Comparison of ENCODE assay signal across 11 cellular contexts in the genomic region with DNA sequence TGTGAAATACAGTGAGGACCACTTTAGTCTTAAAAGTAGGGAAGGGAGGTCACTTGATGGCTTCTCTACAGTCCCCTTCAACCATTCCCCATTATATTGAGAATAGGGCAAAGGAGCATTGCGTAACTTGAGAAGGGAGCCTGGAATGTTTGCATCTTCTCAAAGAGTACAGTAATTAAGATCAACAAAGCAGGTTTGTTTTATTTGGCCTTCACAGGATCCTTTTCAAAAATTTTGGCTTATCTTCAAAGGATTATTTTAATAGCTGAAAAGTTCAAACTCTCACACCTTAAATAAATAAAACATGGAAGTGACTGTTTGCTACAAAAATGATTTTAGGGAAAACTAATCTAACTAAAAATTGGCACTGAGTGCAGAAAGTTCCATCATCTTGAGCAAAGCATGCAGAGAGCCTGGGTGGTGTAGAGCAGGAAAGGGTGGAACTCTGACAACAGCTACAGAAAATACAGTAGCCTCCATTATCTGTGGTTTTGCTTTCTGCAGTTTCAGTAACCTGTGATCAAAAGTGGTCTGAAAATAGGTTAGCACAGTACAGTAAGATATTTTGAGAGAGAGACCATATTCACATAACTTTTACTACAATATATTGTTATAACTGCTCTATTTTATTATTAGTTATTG.
DNase-seq lines count a peak whose midpoint lies in the region; ATAC-seq, FAIRE-seq and TF ChIP-seq lines count a peak whose summit lies in the region.
"Had no signal": no experiment of that assay in that cellular context is flagged by ENCODE, and none has a peak within 500 bp of the region (broad histone marks: within the 10 kb centered on the region; RNA-seq: fewer than 3 reads in every experiment).

No MANE protein-coding gene starts in this region.

- peak; percentile 67 for ATAC-seq in GM19023 (IDR thresholded peaks at IDR 0.05; ENCODE audit: unreplicated experiment)
- ATAC-seq in HG03060 (IDR thresholded peaks at IDR 0.05; ENCODE audit: low read depth, unreplicated experiment) = peak; percentile 78
- ATAC-seq in stimulated activated memory B cell treated with anti-CD40 and anti-IgM and Interleukin-4, amounts not matched to agents 10 μg/mL and 1 μg/mL and 100 μg/mL, for 72 hours = no peak
- ATAC-seq: CD8-positive, alpha-beta T cell had no signal

- no peaks in the 10 kb centered on the region for H3K4me1 Mint-ChIP-seq in stimulated activated memory B cell treated with anti-CD40 and anti-IgM and Interleukin-4, amounts not matched to agents 10 μg/mL and 1 μg/mL and 100 μg/mL, for 72 hours

- no peak overlapping the region for H3K27ac Mint-ChIP-seq in stimulated activated memory B cell treated with anti-CD40 and anti-IgM and Interleukin-4, amounts not matched to agents 10 μg/mL and 1 μg/mL and 100 μg/mL, for 72 hours
- H3K27ac Mint-ChIP-seq: CD8-positive, alpha-beta T cell; HFFc6 had no signal

- peak overlapping the region; percentile 26 for H3K27ac ChIP-seq in 22Rv1

- FAIRE-seq in urothelium cell line (lab: Jason Lieb, UNC) = no peak

- H3K9me3 Mint-ChIP-seq in stimulated activated memory B cell treated with anti-CD40 and anti-IgM and Interleukin-4, amounts not matched to agents 10 μg/mL and 1 μg/mL and 100 μg/mL, for 72 hours = no peaks in the 10 kb centered on the region
- H3K9me3 Mint-ChIP-seq: CD8-positive, alpha-beta T cell; HFFc6 had no signal

- DNase-seq in amniotic epithelial cell (ENCODE audit: low read depth) (peak; percentile 2), germinal center (ENCODE audit: low spot score) (no peak), urothelium cell line (ENCODE audit: low spot score) (no peak)
- no peak for DNase-seq in activated naive CD4-positive, alpha-beta T cell treated with Interleukin-2 at 50 U/mL for 16 hours
- DNase-seq: CD8-positive, alpha-beta T cell; HFFc6; NCI-H774 had no signal

- TF ChIP-seq CTCF in 22Rv1 (IDR thresholded peaks at IDR 0.05) = no peak

- H3K4me3 Mint-ChIP-seq in stimulated activated memory B cell treated with anti-CD40 and anti-IgM and Interleukin-4, amounts not matched to agents 10 μg/mL and 1 μg/mL and 100 μg/mL, for 72 hours = no peak overlapping the region
- H3K4me3 Mint-ChIP-seq: CD8-positive, alpha-beta T cell; HFFc6 had no signal

- no peaks in the 10 kb centered on the region for H3K36me3 Mint-ChIP-seq in stimulated activated memory B cell treated with anti-CD40 and anti-IgM and Interleukin-4, amounts not matched to agents 10 μg/mL and 1 μg/mL and 100 μg/mL, for 72 hours
- H3K36me3 Mint-ChIP-seq: CD8-positive, alpha-beta T cell had no signal

- H3K27me3 Mint-ChIP-seq in stimulated activated memory B cell treated with anti-CD40 and anti-IgM and Interleukin-4, amounts not matched to agents 10 μg/mL and 1 μg/mL and 100 μg/mL, for 72 hours = peaks cover 13% of the 10 kb centered on the region
